Comparison of ENCODE assay signal across 22 cellular contexts in the genomic region with DNA sequence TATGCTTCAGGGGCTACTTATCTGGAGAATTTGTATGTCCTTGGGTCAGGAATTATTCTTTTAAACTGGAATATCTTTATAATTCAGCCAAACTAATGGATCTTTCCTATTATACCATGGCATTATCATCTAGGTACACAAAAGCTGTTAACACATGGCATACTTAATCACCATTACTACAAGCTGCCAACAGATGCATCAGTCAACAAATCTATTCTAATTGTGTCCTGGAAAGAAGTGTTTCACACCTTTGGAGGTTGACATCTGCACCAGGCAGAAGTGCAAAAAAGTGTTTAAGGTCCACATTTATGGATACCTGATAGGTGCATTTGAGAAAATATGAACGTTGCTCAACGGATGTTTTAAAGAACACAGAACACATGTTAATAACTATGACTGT.
"Had no signal": no experiment of that assay in that cellular context is flagged by ENCODE, and none has a peak within 500 bp of the region (broad histone marks: within the 10 kb centered on the region; RNA-seq: fewer than 3 reads in every experiment).

No MANE protein-coding gene starts in this region.

- H3K27me3 ChIP-seq: dorsolateral prefrontal cortex, neural progenitor cell, sigmoid colon, testis, tibial artery, upper lobe of left lung, uterus had no signal

- H3K27ac ChIP-seq: dorsolateral prefrontal cortex, neural progenitor cell, parathyroid adenoma, sigmoid colon, testis, tibial artery, upper lobe of left lung, uterus had no signal

- FAIRE-seq: colon, frontal cortex had no signal

- DNase-seq: dorsolateral prefrontal cortex; effector CD4-positive, alpha-beta T cell; hypothalamus; immature natural killer cell; islet precursor cell; kidney glomerular epithelial cell; mesenchymal stem cell; midbrain; naive thymus-derived CD4-positive, alpha-beta T cell; sigmoid colon; stimulated activated CD4-positive, alpha-beta T cell treated with anti-CD3 and anti-CD28 coated beads, Interleukin-4, amount 100 ng/mL, for 4 hours; stimulated activated naive CD8-positive, alpha-beta T cell treated with anti-CD3 and anti-CD28 coated beads, Interleukin-15, Interleukin-2, amounts not matched to agents 100 U/mL and 50 U/mL, for 24 hours; substantia nigra; testis; tibial artery; upper lobe of left lung; uterus had no signal

- H3K36me3 ChIP-seq: neural progenitor cell, sigmoid colon, tibial artery, upper lobe of left lung, uterus had no signal

- ATAC-seq: naive thymus-derived CD4-positive, alpha-beta T cell; stimulated activated memory B cell treated with anti-CD40 and anti-IgM and Interleukin-4, amounts not matched to agents 10 μg/mL and 1 μg/mL and 100 μg/mL, for 72 hours; stimulated activated naive CD8-positive, alpha-beta T cell treated with anti-CD3 and anti-CD28 coated beads, Interleukin-15, Interleukin-2, amounts not matched to agents 100 U/mL and 50 U/mL, for 24 hours had no signal

- H3K9me3 ChIP-seq: sigmoid colon, testis, tibial artery, upper lobe of left lung, uterus had no signal

- H3K4me3 ChIP-seq: dorsolateral prefrontal cortex, neural progenitor cell, sigmoid colon, testis, tibial artery, upper lobe of left lung, uterus had no signal

- H3K4me1 ChIP-seq: parathyroid adenoma, sigmoid colon, testis, tibial artery, upper lobe of left lung, uterus had no signal
